Comparison of ENCODE assay signal across 12 cellular contexts in genomic region chr12:113933201-113933786, GRCh38. TPM values are rescaled to one million over a fixed set of nuclear protein-coding genes. Genes with fewer than 3 reads are reported as not detected.
DNase-seq lines count a peak whose midpoint lies in the region; ATAC-seq, FAIRE-seq and TF ChIP-seq lines count a peak whose summit lies in the region.
"Had no signal": no experiment of that assay in that cellular context is flagged by ENCODE, and none has a peak within 500 bp of the region (broad histone marks: within the 10 kb centered on the region; RNA-seq: fewer than 3 reads in every experiment).

No MANE protein-coding gene starts in this region.

- peak; percentile 10 for TF ChIP-seq CTCF in cardiac muscle cell (IDR thresholded peaks at IDR 0.05; ENCODE audit: low read depth, low read length)
- no peak for TF ChIP-seq CTCF in CD4-positive, alpha-beta T cell (IDR thresholded peaks at IDR 0.05)

- H3K9me3 ChIP-seq in adipocyte (ENCODE audit: control insufficient read depth, low read length) = no peaks in the 10 kb centered on the region
- no peaks in the 10 kb centered on the region for H3K9me3 ChIP-seq in cardiac muscle cell (ENCODE audit: low read depth)
- no peaks in the 10 kb centered on the region for H3K9me3 ChIP-seq in CD4-positive, alpha-beta T cell (ENCODE audit: control insufficient read depth, low read length)

- POLR2A ChIA-PET in CD4-positive, alpha-beta T cell (lab: Charles Lee) = no interaction called here

- no peak for ATAC-seq in HG03460 (IDR thresholded peaks at IDR 0.05; ENCODE audit: unreplicated experiment)
- ATAC-seq in CD4-positive, alpha-beta T cell (ENCODE audit: poor library complexity) = no peak

- H3K36me3 ChIP-seq in adipocyte (ENCODE audit: control insufficient read depth, insufficient read depth, low read length, severe bottlenecking) (peaks cover 8% of the 10 kb centered on the region), cardiac muscle cell (no peaks in the 10 kb centered on the region)

- peak overlapping the region; percentile 63 for H3K9ac ChIP-seq in adipocyte (ENCODE audit: low read length)

- H3K4me1 ChIP-seq in adipocyte (ENCODE audit: control insufficient read depth, insufficient read depth, low read length) = peaks cover 30% of the 10 kb centered on the region
- H3K4me1 ChIP-seq in cardiac muscle cell (ENCODE audit: low read depth) = peaks cover 21% of the 10 kb centered on the region

- peaks cover 92% of the 10 kb centered on the region for H3K36me3 Mint-ChIP-seq in CD4-positive, alpha-beta T cell (ENCODE audit: low read depth)

- DNase-seq in EH (ENCODE audit: low read depth) (peak; percentile 13), adipocyte (ENCODE audit: low read depth) (peak; percentile 46), cardiac muscle cell (ENCODE audit: low read depth in 1 of 2, low spot score in 1 of 2) (peak; percentile 60 to 90), posterior cingulate gyrus (peak in 8 of 10 donors; percentile 14 to 90 (median 44)), GM19239 (ENCODE audit: insufficient read length, low spot score) (no peak), COR-L47 (lab: John Stamatoyannopoulos, UW) (no peak)
- no peak for DNase-seq in CD4-positive, alpha-beta T cell
- DNase-seq: DMS53, NCI-H1694 had no signal

- intact Hi-C loops in posterior cingulate gyrus (cut with DNase I) = no loop called here
- intact Hi-C loops in CD4-positive, alpha-beta T cell (cut with DNase I, micrococcal nuclease) = no loop called here

- no peaks in the 10 kb centered on the region for H3K9me3 Mint-ChIP-seq in CD4-positive, alpha-beta T cell
- H3K9me3 Mint-ChIP-seq: activated T-helper 1 cell treated with anti-CD3 and anti-CD28 coated beads, Interleukin-12 subunit alpha, Interleukin-12 subunit beta, Interleukin-2, Interleukin-4 antibody, amounts not matched to agents 30 ng/mL and 10 ng/mL and 1 ng/mL, durations not matched to agents 14 hours and 24 hours and 36 hours had no signal

- H3K27ac ChIP-seq in cardiac muscle cell = peak overlapping the region; percentile 81
- H3K27ac ChIP-seq in CD4-positive, alpha-beta T cell (ENCODE audit: low read depth, low read length) = no peak overlapping the region

- no peak for FAIRE-seq in GM19239 (lab: Jason Lieb, UNC)
- FAIRE-seq: urothelium cell line had no signal

- CTCF ChIA-PET in CD4-positive, alpha-beta T cell (lab: Charles Lee) = no interaction called here

- no peaks in the 10 kb centered on the region for H3K4me1 Mint-ChIP-seq in CD4-positive, alpha-beta T cell (ENCODE audit: low read depth)

- no peak overlapping the region for H3K4me3 Mint-ChIP-seq in CD4-positive, alpha-beta T cell
- H3K4me3 Mint-ChIP-seq: activated T-helper 1 cell treated with anti-CD3 and anti-CD28 coated beads, Interleukin-12 subunit alpha, Interleukin-12 subunit beta, Interleukin-2, Interleukin-4 antibody, amounts not matched to agents 30 ng/mL and 10 ng/mL and 1 ng/mL, durations not matched to agents 14 hours and 24 hours and 36 hours had no signal

- no peak overlapping the region for H3K27ac Mint-ChIP-seq in CD4-positive, alpha-beta T cell

- no peaks in the 10 kb centered on the region for H3K27me3 ChIP-seq in adipocyte (replicated peaks; ENCODE audit: control insufficient read depth, insufficient read depth, low read length)
- no peaks in the 10 kb centered on the region for H3K27me3 ChIP-seq in cardiac muscle cell
- no peaks in the 10 kb centered on the region for H3K27me3 ChIP-seq in CD4-positive, alpha-beta T cell (ENCODE audit: control insufficient read depth, insufficient read depth, low read length)

- no peak overlapping the region for H3K4me3 ChIP-seq in adipocyte (ENCODE audit: low read length)
- no peak overlapping the region for H3K4me3 ChIP-seq in cardiac muscle cell

- H3K27me3 Mint-ChIP-seq in CD4-positive, alpha-beta T cell = no peaks in the 10 kb centered on the region

RNA-seq across cellular contexts. Expression of gene RBM19, which starts 32.8 kb away (rescaled TPM):
- 28.1 and 30.8 TPM in 2 replicates for total RNA-seq in cardiac muscle cell
- 21.1 and 31.0 TPM in 2 replicates for polyA plus RNA-seq in cardiac muscle cell
- total RNA-seq in CD4-positive, alpha-beta T cell = 10 to 100 TPM; 57.1 to 58.5 TPM

Comparison
In these comparisons a context has a peak if more than half of its experiments do, and no peak if none do; other contexts are left out.
1. DNase-seq: peak in EH (single experiment), adipocyte (single experiment), cardiac muscle cell (2 of 2) and posterior cingulate gyrus (8 of 10); none in GM19239 (single experiment), COR-L47 (single experiment) and CD4-positive, alpha-beta T cell (0 of 10).